1 cellular context compared by ENCODE assay signal in genomic region chr6:33725891-33726673, GRCh38.
TF ChIP-seq lines count a peak whose summit lies in the region.

No MANE protein-coding gene starts in this region.

TF ChIP-seq in H1, 55 proteins besides CTCF, POLR2A, EP300 and RAD21:
- no peak for TF ChIP-seq RXRA (IDR thresholded peaks at IDR 0.05; ENCODE audit: insufficient read depth, low read depth, low read length)
- TF ChIP-seq EGR1 (IDR thresholded peaks at IDR 0.05; ENCODE audit: borderline replicate concordance, low read depth, low read length), result no peak
- no peak for TF ChIP-seq SIRT6 (IDR thresholded peaks at IDR 0.05; ENCODE audit: low read length)
- TF ChIP-seq MAFK (IDR thresholded peaks at IDR 0.05; ENCODE audit: low read depth, low read length), result no peak
- TF ChIP-seq TAF1 (IDR thresholded peaks at IDR 0.05; ENCODE audit: low read depth, low read length), result no peak
- TF ChIP-seq GTF2F1 (IDR thresholded peaks at IDR 0.05; ENCODE audit: borderline replicate concordance, low read depth, low read length), result no peak
- TF ChIP-seq KDM1A (IDR thresholded peaks at IDR 0.05; ENCODE audit: borderline replicate concordance, low read length), result no peak
- TF ChIP-seq, protein P1, sequence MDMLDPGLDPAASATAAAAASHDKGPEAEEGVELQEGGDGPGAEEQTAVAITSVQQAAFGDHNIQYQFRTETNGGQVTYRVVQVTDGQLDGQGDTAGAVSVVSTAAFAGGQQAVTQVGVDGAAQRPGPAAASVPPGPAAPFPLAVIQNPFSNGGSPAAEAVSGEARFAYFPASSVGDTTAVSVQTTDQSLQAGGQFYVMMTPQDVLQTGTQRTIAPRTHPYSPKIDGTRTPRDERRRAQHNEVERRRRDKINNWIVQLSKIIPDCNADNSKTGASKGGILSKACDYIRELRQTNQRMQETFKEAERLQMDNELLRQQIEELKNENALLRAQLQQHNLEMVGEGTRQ (IDR thresholded peaks at IDR 0.05; ENCODE audit: low read length), result no peak
- TF ChIP-seq CEBPB (IDR thresholded peaks at IDR 0.05; ENCODE audit: low read depth, low read length), result no peak
- no peak for TF ChIP-seq POLR2AphosphoS5 (IDR thresholded peaks at IDR 0.05; ENCODE audit: low read depth, low read length)
- no peak for TF ChIP-seq FOSL1 (IDR thresholded peaks at IDR 0.05; ENCODE audit: insufficient read depth, low read depth, low read length)
- no peak for TF ChIP-seq SIN3A (conservative IDR thresholded peaks at IDR 0.05 in 1 of 2, IDR thresholded peaks at IDR 0.05 in 1 of 2; ENCODE audit: low read depth in 1 of 2, low read length in 2 of 2)
- no peak for TF ChIP-seq HDAC6 (IDR thresholded peaks at IDR 0.05; ENCODE audit: low read depth, low read length)
- no peak for TF ChIP-seq CBX8 (IDR thresholded peaks at IDR 0.05; ENCODE audit: borderline replicate concordance, low read depth, low read length)
- no peak for TF ChIP-seq TCF12 (IDR thresholded peaks at IDR 0.05; ENCODE audit: low read depth, low read length)
- no peak for TF ChIP-seq TAF7 (optimal IDR thresholded peaks at IDR 0.05; ENCODE audit: borderline replicate concordance, low read depth, low read length)
- no peak for TF ChIP-seq ATF3 (IDR thresholded peaks at IDR 0.05; ENCODE audit: insufficient read depth, low read depth, low read length)
TF ChIP-seq in H1: peak in this region for 0.
